ENCODE assay signal across 1 cellular context in the genomic region with DNA sequence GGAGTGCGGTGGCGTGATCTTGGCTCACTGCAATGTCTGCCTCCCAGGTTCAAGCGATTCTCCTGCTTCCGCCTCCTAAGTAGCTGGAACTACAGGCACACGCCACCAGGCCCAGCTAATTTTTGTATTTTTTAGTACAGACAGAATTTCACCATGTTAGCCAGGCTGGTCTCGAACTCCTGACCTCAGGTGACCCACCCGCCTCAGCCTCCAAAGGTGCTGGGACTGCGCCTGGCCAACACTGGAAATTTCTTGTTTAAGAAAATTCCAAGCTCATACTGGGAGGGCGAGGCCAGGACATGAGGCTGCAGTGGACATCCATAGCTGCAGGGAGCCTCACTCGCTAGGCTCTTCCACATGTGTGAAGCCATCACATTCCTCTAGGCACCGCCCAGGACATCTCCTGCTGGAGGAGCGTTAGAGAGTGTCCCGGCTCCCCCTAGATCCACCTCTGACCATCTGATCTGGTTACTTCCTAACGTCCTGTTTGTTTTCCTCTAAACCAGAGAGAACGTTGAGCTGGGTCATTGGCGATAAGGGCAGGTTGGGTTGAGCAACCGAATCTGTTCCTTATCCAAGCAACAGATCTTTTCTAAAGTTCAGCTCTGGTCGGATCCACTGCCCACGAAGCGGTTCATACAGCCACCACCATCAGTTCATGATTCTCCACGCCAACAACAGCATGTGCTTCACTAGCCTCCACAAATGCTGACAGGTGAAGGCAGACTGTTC.
TF ChIP-seq lines count a peak whose summit lies in the region.

No MANE protein-coding gene starts in this region.

TF ChIP-seq in HepG2, 621 proteins besides CTCF, POLR2A, EP300 and RAD21 (continued from another document and continues in another):
- TF ChIP-seq, protein P1, sequence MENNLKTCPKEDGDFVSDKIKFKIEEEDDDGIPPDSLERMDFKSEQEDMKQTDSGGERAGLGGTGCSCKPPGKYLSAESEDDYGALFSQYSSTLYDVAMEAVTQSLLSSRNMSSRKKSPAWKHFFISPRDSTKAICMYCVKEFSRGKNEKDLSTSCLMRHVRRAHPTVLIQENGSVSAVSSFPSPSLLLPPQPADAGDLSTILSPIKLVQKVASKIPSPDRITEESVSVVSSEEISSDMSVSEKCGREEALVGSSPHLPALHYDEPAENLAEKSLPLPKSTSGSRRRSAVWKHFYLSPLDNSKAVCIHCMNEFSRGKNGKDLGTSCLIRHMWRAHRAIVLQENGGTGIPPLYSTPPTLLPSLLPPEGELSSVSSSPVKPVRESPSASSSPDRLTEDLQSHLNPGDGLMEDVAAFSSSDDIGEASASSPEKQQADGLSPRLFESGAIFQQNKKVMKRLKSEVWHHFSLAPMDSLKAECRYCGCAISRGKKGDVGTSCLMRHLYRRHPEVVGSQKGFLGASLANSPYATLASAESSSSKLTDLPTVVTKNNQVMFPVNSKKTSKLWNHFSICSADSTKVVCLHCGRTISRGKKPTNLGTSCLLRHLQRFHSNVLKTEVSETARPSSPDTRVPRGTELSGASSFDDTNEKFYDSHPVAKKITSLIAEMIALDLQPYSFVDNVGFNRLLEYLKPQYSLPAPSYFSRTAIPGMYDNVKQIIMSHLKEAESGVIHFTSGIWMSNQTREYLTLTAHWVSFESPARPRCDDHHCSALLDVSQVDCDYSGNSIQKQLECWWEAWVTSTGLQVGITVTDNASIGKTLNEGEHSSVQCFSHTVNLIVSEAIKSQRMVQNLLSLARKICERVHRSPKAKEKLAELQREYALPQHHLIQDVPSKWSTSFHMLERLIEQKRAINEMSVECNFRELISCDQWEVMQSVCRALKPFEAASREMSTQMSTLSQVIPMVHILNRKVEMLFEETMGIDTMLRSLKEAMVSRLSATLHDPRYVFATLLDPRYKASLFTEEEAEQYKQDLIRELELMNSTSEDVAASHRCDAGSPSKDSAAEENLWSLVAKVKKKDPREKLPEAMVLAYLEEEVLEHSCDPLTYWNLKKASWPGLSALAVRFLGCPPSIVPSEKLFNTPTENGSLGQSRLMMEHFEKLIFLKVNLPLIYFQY (CRISPR knock-in tag; IDR thresholded peaks at IDR 0.05; ENCODE audit: borderline replicate concordance) = peak; percentile 54; the same call in 1 of the 2 replicates
- TF ChIP-seq TFDP1 (CRISPR knock-in tag; IDR thresholded peaks at IDR 0.05; ENCODE audit: borderline replicate concordance) (no peak), HNF4A (CRISPR knock-in tag; IDR thresholded peaks at IDR 0.05) (peak; percentile 75), ZNF768 (CRISPR knock-in tag; IDR thresholded peaks at IDR 0.05) (no peak), CBFB (CRISPR knock-in tag; IDR thresholded peaks at IDR 0.05) (no peak), ZZZ3 (CRISPR knock-in tag; IDR thresholded peaks at IDR 0.05; ENCODE audit: borderline replicate concordance) (no peak), ZNF598 (CRISPR knock-in tag; IDR thresholded peaks at IDR 0.05; ENCODE audit: borderline replicate concordance) (no peak), ZNF138 (CRISPR knock-in tag; IDR thresholded peaks at IDR 0.05; ENCODE audit: low read depth) (no peak), CBX1 (IDR thresholded peaks at IDR 0.05; ENCODE audit: low read depth) (peak; percentile 32), ZSCAN29 (CRISPR knock-in tag; conservative IDR thresholded peaks at IDR 0.05) (0 out of 2 replicates have a peak, but pooled peaks have one; percentile 34), ZNF292 (CRISPR knock-in tag; IDR thresholded peaks at IDR 0.05; ENCODE audit: borderline replicate concordance, low read depth) (peak; percentile 74; the same call in 1 of the 2 replicates), TGIF2 (CRISPR knock-in tag; IDR thresholded peaks at IDR 0.05) (no peak), ZNF879 (CRISPR knock-in tag; IDR thresholded peaks at IDR 0.05) (no peak), HIVEP1 (CRISPR knock-in tag; IDR thresholded peaks at IDR 0.05) (no peak), CEBPB (IDR thresholded peaks at IDR 0.05; ENCODE audit: borderline replicate concordance, low read depth, low read length) (peak; percentile 88), FOXA3 (CRISPR knock-in tag; IDR thresholded peaks at IDR 0.05) (peak; percentile 38; the same call in 1 of the 2 replicates), ZBTB14 (CRISPR knock-in tag; IDR thresholded peaks at IDR 0.05) (no peak), TFE3 (CRISPR knock-in tag; IDR thresholded peaks at IDR 0.05) (0 out of 2 replicates have a peak, but pooled peaks have one; percentile 25)
- TF ChIP-seq, protein P2, sequence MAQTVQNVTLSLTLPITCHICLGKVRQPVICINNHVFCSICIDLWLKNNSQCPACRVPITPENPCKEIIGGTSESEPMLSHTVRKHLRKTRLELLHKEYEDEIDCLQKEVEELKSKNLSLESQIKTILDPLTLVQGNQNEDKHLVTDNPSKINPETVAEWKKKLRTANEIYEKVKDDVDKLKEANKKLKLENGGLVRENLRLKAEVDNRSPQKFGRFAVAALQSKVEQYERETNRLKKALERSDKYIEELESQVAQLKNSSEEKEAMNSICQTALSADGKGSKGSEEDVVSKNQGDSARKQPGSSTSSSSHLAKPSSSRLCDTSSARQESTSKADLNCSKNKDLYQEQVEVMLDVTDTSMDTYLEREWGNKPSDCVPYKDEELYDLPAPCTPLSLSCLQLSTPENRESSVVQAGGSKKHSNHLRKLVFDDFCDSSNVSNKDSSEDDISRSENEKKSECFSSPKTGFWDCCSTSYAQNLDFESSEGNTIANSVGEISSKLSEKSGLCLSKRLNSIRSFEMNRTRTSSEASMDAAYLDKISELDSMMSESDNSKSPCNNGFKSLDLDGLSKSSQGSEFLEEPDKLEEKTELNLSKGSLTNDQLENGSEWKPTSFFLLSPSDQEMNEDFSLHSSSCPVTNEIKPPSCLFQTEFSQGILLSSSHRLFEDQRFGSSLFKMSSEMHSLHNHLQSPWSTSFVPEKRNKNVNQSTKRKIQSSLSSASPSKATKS (CRISPR knock-in tag; IDR thresholded peaks at IDR 0.05) = no peak
- TF ChIP-seq, protein P3, sequence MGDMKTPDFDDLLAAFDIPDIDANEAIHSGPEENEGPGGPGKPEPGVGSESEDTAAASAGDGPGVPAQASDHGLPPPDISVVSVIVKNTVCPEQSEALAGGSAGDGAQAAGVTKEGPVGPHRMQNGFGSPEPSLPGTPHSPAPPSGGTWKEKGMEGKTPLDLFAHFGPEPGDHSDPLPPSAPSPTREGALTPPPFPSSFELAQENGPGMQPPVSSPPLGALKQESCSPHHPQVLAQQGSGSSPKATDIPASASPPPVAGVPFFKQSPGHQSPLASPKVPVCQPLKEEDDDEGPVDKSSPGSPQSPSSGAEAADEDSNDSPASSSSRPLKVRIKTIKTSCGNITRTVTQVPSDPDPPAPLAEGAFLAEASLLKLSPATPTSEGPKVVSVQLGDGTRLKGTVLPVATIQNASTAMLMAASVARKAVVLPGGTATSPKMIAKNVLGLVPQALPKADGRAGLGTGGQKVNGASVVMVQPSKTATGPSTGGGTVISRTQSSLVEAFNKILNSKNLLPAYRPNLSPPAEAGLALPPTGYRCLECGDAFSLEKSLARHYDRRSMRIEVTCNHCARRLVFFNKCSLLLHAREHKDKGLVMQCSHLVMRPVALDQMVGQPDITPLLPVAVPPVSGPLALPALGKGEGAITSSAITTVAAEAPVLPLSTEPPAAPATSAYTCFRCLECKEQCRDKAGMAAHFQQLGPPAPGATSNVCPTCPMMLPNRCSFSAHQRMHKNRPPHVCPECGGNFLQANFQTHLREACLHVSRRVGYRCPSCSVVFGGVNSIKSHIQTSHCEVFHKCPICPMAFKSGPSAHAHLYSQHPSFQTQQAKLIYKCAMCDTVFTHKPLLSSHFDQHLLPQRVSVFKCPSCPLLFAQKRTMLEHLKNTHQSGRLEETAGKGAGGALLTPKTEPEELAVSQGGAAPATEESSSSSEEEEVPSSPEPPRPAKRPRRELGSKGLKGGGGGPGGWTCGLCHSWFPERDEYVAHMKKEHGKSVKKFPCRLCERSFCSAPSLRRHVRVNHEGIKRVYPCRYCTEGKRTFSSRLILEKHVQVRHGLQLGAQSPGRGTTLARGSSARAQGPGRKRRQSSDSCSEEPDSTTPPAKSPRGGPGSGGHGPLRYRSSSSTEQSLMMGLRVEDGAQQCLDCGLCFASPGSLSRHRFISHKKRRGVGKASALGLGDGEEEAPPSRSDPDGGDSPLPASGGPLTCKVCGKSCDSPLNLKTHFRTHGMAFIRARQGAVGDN (CRISPR knock-in tag; IDR thresholded peaks at IDR 0.05) = 0 out of 2 replicates have a peak, but pooled peaks have one; percentile 17
- TF ChIP-seq, protein P4, sequence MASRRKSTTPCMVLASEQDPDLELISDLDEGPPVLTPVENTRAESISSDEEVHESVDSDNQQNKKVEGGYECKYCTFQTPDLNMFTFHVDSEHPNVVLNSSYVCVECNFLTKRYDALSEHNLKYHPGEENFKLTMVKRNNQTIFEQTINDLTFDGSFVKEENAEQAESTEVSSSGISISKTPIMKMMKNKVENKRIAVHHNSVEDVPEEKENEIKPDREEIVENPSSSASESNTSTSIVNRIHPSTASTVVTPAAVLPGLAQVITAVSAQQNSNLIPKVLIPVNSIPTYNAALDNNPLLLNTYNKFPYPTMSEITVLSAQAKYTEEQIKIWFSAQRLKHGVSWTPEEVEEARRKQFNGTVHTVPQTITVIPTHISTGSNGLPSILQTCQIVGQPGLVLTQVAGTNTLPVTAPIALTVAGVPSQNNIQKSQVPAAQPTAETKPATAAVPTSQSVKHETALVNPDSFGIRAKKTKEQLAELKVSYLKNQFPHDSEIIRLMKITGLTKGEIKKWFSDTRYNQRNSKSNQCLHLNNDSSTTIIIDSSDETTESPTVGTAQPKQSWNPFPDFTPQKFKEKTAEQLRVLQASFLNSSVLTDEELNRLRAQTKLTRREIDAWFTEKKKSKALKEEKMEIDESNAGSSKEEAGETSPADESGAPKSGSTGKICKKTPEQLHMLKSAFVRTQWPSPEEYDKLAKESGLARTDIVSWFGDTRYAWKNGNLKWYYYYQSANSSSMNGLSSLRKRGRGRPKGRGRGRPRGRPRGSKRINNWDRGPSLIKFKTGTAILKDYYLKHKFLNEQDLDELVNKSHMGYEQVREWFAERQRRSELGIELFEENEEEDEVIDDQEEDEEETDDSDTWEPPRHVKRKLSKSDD (CRISPR knock-in tag; IDR thresholded peaks at IDR 0.05; ENCODE audit: low read depth) = peak; percentile 53; the same call in 1 of the 2 replicates
- TF ChIP-seq, protein P5, sequence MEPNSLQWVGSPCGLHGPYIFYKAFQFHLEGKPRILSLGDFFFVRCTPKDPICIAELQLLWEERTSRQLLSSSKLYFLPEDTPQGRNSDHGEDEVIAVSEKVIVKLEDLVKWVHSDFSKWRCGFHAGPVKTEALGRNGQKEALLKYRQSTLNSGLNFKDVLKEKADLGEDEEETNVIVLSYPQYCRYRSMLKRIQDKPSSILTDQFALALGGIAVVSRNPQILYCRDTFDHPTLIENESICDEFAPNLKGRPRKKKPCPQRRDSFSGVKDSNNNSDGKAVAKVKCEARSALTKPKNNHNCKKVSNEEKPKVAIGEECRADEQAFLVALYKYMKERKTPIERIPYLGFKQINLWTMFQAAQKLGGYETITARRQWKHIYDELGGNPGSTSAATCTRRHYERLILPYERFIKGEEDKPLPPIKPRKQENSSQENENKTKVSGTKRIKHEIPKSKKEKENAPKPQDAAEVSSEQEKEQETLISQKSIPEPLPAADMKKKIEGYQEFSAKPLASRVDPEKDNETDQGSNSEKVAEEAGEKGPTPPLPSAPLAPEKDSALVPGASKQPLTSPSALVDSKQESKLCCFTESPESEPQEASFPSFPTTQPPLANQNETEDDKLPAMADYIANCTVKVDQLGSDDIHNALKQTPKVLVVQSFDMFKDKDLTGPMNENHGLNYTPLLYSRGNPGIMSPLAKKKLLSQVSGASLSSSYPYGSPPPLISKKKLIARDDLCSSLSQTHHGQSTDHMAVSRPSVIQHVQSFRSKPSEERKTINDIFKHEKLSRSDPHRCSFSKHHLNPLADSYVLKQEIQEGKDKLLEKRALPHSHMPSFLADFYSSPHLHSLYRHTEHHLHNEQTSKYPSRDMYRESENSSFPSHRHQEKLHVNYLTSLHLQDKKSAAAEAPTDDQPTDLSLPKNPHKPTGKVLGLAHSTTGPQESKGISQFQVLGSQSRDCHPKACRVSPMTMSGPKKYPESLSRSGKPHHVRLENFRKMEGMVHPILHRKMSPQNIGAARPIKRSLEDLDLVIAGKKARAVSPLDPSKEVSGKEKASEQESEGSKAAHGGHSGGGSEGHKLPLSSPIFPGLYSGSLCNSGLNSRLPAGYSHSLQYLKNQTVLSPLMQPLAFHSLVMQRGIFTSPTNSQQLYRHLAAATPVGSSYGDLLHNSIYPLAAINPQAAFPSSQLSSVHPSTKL (CRISPR knock-in tag; IDR thresholded peaks at IDR 0.05) = no peak
- TF ChIP-seq, protein P6, sequence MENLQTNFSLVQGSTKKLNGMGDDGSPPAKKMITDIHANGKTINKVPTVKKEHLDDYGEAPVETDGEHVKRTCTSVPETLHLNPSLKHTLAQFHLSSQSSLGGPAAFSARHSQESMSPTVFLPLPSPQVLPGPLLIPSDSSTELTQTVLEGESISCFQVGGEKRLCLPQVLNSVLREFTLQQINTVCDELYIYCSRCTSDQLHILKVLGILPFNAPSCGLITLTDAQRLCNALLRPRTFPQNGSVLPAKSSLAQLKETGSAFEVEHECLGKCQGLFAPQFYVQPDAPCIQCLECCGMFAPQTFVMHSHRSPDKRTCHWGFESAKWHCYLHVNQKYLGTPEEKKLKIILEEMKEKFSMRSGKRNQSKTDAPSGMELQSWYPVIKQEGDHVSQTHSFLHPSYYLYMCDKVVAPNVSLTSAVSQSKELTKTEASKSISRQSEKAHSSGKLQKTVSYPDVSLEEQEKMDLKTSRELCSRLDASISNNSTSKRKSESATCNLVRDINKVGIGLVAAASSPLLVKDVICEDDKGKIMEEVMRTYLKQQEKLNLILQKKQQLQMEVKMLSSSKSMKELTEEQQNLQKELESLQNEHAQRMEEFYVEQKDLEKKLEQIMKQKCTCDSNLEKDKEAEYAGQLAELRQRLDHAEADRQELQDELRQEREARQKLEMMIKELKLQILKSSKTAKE (CRISPR knock-in tag; IDR thresholded peaks at IDR 0.05; ENCODE audit: borderline replicate concordance) = no peak
